24 cellular contexts compared by ENCODE assay signal in genomic region chr13:30314069-30314468, GRCh38.
"Had no signal": no experiment of that assay in that cellular context is flagged by ENCODE, and none has a peak within 500 bp of the region (broad histone marks: within the 10 kb centered on the region; RNA-seq: fewer than 3 reads in every experiment).

No MANE protein-coding gene starts in this region.

- H3K36me3 Mint-ChIP-seq: activated naive CD4-positive, alpha-beta T cell treated with anti-CD3 and anti-CD28 coated beads, Interleukin-2, amount 50 U/mL, for 24 hours; immature natural killer cell; natural killer cell; stimulated activated naive B cell treated with anti-CD40 and anti-IgM and Interleukin-4, amounts not matched to agents 10 μg/mL and 1 μg/mL and 100 μg/mL, for 72 hours had no signal

- H3K4me1 Mint-ChIP-seq: immature natural killer cell had no signal

- H3K27me3 Mint-ChIP-seq: activated CD8-positive, alpha-beta T cell treated with anti-CD3 and anti-CD28 coated beads for 36 hours; activated naive CD4-positive, alpha-beta T cell treated with anti-CD3 and anti-CD28 coated beads, Interleukin-2, amount 50 U/mL, for 24 hours; activated naive CD8-positive, alpha-beta T cell treated with anti-CD3 and anti-CD28 coated beads, Interleukin-2, amount 50 U/mL, for 24 hours; activated T-helper 17 cell treated with anti-CD3 and anti-CD28 coated beads, Interleukin-2, amount 50 U/mL, for 72 hours; stimulated activated naive B cell treated with anti-CD40 and anti-IgM and Interleukin-4, amounts not matched to agents 10 μg/mL and 1 μg/mL and 100 μg/mL, for 72 hours had no signal

- ATAC-seq: activated CD8-positive, alpha-beta T cell treated with anti-CD3 and anti-CD28 coated beads for 36 hours; activated naive CD8-positive, alpha-beta T cell treated with anti-CD3 and anti-CD28 coated beads, Interleukin-2, amount 50 U/mL, for 24 hours; activated T-cell treated with anti-CD3 and anti-CD28 coated beads, Interleukin-2, amount 50 U/mL, for 4 hours; activated T-helper 17 cell treated with anti-CD3 and anti-CD28 coated beads, Interleukin-2, amount 50 U/mL, for 72 hours; foreskin keratinocyte; left lobe of liver; lower lobe of right lung; natural killer cell had no signal

- H3K9me3 Mint-ChIP-seq: activated CD8-positive, alpha-beta T cell treated with anti-CD3 and anti-CD28 coated beads for 36 hours; activated naive CD4-positive, alpha-beta T cell treated with anti-CD3 and anti-CD28 coated beads, Interleukin-2, amount 50 U/mL, for 24 hours; activated naive CD8-positive, alpha-beta T cell treated with anti-CD3 and anti-CD28 coated beads, Interleukin-2, amount 50 U/mL, for 24 hours; activated T-cell treated with anti-CD3 and anti-CD28 coated beads, Interleukin-2, amount 50 U/mL, for 4 hours; activated T-helper 17 cell treated with anti-CD3 and anti-CD28 coated beads, Interleukin-2, amount 50 U/mL, for 72 hours; endodermal cell; immature natural killer cell; natural killer cell; stimulated activated naive B cell treated with anti-CD40 and anti-IgM and Interleukin-4, amounts not matched to agents 10 μg/mL and 1 μg/mL and 100 μg/mL, for 72 hours had no signal

- H3K4me3 Mint-ChIP-seq: activated CD8-positive, alpha-beta T cell treated with anti-CD3 and anti-CD28 coated beads for 36 hours; activated naive CD4-positive, alpha-beta T cell treated with anti-CD3 and anti-CD28 coated beads, Interleukin-2, amount 50 U/mL, for 24 hours; activated naive CD8-positive, alpha-beta T cell treated with anti-CD3 and anti-CD28 coated beads, Interleukin-2, amount 50 U/mL, for 24 hours; activated T-cell treated with anti-CD3 and anti-CD28 coated beads, Interleukin-2, amount 50 U/mL, for 4 hours; activated T-helper 17 cell treated with anti-CD3 and anti-CD28 coated beads, Interleukin-2, amount 50 U/mL, for 72 hours; endodermal cell; immature natural killer cell; natural killer cell; stimulated activated naive B cell treated with anti-CD40 and anti-IgM and Interleukin-4, amounts not matched to agents 10 μg/mL and 1 μg/mL and 100 μg/mL, for 72 hours had no signal

- H3K27ac Mint-ChIP-seq: activated CD8-positive, alpha-beta T cell treated with anti-CD3 and anti-CD28 coated beads for 36 hours; activated naive CD4-positive, alpha-beta T cell treated with anti-CD3 and anti-CD28 coated beads, Interleukin-2, amount 50 U/mL, for 24 hours; activated naive CD8-positive, alpha-beta T cell treated with anti-CD3 and anti-CD28 coated beads, Interleukin-2, amount 50 U/mL, for 24 hours; activated T-helper 17 cell treated with anti-CD3 and anti-CD28 coated beads, Interleukin-2, amount 50 U/mL, for 72 hours; endodermal cell; immature natural killer cell; natural killer cell; stimulated activated naive B cell treated with anti-CD40 and anti-IgM and Interleukin-4, amounts not matched to agents 10 μg/mL and 1 μg/mL and 100 μg/mL, for 72 hours had no signal

- DNase-seq: activated CD4-positive, alpha-beta T cell treated with anti-CD3 and anti-CD28 coated beads, Interleukin-2, amount 50 U/mL, for 1 hour; activated CD8-positive, alpha-beta T cell treated with anti-CD3 and anti-CD28 coated beads for 36 hours; activated gamma-delta T cell treated with Interleukin-2 at 50 U/mL for 16 hours; activated naive CD8-positive, alpha-beta T cell treated with anti-CD3 and anti-CD28 coated beads, Interleukin-2, amount 50 U/mL, for 24 hours; activated T-cell treated with anti-CD3 and anti-CD28 coated beads, Interleukin-2, amount 50 U/mL, for 4 hours; amygdala; endodermal cell; foreskin keratinocyte; heart left ventricle; immature natural killer cell; lower lobe of right lung; mesenchymal stem cell; natural killer cell; posterior cingulate gyrus; right cardiac atrium; stimulated activated CD4-positive, alpha-beta T cell treated with anti-CD3 and anti-CD28 coated beads, Interleukin-15, amount 100 ng/mL, for 24 hours; stimulated activated CD4-positive, alpha-beta T cell treated with anti-CD3 and anti-CD28 coated beads, Interleukin-2, amount 100 ng/mL, for 24 hours; stimulated activated naive B cell treated with anti-CD40 and anti-IgM and Interleukin-4, amounts not matched to agents 10 μg/mL and 1 μg/mL and 100 μg/mL, for 72 hours; stomach; T-helper 9 cell; WERI-Rb-1 had no signal
